Comparison of ENCODE assay signal across 1 cellular context in genomic region chr4:89110986-89111832, GRCh38.
A peak's percentile ranks its signal among the peaks of the same experiment; 100 is the strongest.
TF ChIP-seq lines count a peak whose summit lies in the region.

Gene TIGD2, plus strand, starts transcription at chr4:89111533. Its CDS starts 1,442 bp downstream, at chr4:89112975.

TF ChIP-seq in HEK293, 187 proteins besides CTCF, POLR2A, EP300 and RAD21 (continued from another document and continues in another):
- TF ChIP-seq, protein P1, sequence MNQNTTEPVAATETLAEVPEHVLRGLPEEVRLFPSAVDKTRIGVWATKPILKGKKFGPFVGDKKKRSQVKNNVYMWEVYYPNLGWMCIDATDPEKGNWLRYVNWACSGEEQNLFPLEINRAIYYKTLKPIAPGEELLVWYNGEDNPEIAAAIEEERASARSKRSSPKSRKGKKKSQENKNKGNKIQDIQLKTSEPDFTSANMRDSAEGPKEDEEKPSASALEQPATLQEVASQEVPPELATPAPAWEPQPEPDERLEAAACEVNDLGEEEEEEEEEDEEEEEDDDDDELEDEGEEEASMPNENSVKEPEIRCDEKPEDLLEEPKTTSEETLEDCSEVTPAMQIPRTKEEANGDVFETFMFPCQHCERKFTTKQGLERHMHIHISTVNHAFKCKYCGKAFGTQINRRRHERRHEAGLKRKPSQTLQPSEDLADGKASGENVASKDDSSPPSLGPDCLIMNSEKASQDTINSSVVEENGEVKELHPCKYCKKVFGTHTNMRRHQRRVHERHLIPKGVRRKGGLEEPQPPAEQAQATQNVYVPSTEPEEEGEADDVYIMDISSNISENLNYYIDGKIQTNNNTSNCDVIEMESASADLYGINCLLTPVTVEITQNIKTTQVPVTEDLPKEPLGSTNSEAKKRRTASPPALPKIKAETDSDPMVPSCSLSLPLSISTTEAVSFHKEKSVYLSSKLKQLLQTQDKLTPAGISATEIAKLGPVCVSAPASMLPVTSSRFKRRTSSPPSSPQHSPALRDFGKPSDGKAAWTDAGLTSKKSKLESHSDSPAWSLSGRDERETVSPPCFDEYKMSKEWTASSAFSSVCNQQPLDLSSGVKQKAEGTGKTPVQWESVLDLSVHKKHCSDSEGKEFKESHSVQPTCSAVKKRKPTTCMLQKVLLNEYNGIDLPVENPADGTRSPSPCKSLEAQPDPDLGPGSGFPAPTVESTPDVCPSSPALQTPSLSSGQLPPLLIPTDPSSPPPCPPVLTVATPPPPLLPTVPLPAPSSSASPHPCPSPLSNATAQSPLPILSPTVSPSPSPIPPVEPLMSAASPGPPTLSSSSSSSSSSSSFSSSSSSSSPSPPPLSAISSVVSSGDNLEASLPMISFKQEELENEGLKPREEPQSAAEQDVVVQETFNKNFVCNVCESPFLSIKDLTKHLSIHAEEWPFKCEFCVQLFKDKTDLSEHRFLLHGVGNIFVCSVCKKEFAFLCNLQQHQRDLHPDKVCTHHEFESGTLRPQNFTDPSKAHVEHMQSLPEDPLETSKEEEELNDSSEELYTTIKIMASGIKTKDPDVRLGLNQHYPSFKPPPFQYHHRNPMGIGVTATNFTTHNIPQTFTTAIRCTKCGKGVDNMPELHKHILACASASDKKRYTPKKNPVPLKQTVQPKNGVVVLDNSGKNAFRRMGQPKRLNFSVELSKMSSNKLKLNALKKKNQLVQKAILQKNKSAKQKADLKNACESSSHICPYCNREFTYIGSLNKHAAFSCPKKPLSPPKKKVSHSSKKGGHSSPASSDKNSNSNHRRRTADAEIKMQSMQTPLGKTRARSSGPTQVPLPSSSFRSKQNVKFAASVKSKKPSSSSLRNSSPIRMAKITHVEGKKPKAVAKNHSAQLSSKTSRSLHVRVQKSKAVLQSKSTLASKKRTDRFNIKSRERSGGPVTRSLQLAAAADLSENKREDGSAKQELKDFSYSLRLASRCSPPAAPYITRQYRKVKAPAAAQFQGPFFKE (tag by site-specific recombination; IDR thresholded peaks at IDR 0.05; ENCODE audit: borderline replicate concordance) = no peak
- TF ChIP-seq HOXA7 (CRISPR knock-in tag; IDR thresholded peaks at IDR 0.05; ENCODE audit: borderline replicate concordance) = no peak
- TF ChIP-seq ZNF426 (tag by site-specific recombination; IDR thresholded peaks at IDR 0.05) = no peak
- no peak for TF ChIP-seq ZNF473 (tag by site-specific recombination; IDR thresholded peaks at IDR 0.05)
- no peak for TF ChIP-seq SCRT1 (tag by site-specific recombination; IDR thresholded peaks at IDR 0.05; ENCODE audit: borderline replicate concordance)
- TF ChIP-seq ZSCAN5A (tag by site-specific recombination; IDR thresholded peaks at IDR 0.05) = no peak
- TF ChIP-seq REPIN1 (tag by site-specific recombination; IDR thresholded peaks at IDR 0.05; ENCODE audit: low read depth) = no peak
- no peak for TF ChIP-seq ZNF596 (tag by site-specific recombination; IDR thresholded peaks at IDR 0.05)
- no peak for TF ChIP-seq ZNF585B (tag by site-specific recombination; IDR thresholded peaks at IDR 0.05)
- no peak for TF ChIP-seq ZNF140 (tag by site-specific recombination; IDR thresholded peaks at IDR 0.05)
- TF ChIP-seq, protein P2, sequence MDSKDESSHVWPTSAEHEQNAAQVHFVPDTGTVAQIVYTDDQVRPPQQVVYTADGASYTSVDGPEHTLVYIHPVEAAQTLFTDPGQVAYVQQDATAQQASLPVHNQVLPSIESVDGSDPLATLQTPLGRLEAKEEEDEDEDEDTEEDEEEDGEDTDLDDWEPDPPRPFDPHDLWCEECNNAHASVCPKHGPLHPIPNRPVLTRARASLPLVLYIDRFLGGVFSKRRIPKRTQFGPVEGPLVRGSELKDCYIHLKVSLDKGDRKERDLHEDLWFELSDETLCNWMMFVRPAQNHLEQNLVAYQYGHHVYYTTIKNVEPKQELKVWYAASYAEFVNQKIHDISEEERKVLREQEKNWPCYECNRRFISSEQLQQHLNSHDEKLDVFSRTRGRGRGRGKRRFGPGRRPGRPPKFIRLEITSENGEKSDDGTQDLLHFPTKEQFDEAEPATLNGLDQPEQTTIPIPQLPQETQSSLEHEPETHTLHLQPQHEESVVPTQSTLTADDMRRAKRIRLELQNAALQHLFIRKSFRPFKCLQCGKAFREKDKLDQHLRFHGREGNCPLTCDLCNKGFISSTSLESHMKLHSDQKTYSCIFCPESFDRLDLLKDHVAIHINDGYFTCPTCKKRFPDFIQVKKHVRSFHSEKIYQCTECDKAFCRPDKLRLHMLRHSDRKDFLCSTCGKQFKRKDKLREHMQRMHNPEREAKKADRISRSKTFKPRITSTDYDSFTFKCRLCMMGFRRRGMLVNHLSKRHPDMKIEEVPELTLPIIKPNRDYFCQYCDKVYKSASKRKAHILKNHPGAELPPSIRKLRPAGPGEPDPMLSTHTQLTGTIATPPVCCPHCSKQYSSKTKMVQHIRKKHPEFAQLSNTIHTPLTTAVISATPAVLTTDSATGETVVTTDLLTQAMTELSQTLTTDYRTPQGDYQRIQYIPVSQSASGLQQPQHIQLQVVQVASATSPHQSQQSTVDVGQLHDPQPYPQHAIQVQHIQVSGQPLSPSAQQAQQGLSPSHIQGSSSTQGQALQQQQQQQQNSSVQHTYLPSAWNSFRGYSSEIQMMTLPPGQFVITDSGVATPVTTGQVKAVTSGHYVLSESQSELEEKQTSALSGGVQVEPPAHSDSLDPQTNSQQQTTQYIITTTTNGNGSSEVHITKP (tag by site-specific recombination; IDR thresholded peaks at IDR 0.05) = no peak
- no peak for TF ChIP-seq ZNF660 (tag by site-specific recombination; IDR thresholded peaks at IDR 0.05)
- 0 out of 2 replicates have a peak, but pooled peaks have one; percentile 31 for TF ChIP-seq EGR2 (tag by site-specific recombination; IDR thresholded peaks at IDR 0.05; ENCODE audit: low read depth)
- no peak for TF ChIP-seq ZNF791 (tag by site-specific recombination; IDR thresholded peaks at IDR 0.05)
- TF ChIP-seq, protein P3, sequence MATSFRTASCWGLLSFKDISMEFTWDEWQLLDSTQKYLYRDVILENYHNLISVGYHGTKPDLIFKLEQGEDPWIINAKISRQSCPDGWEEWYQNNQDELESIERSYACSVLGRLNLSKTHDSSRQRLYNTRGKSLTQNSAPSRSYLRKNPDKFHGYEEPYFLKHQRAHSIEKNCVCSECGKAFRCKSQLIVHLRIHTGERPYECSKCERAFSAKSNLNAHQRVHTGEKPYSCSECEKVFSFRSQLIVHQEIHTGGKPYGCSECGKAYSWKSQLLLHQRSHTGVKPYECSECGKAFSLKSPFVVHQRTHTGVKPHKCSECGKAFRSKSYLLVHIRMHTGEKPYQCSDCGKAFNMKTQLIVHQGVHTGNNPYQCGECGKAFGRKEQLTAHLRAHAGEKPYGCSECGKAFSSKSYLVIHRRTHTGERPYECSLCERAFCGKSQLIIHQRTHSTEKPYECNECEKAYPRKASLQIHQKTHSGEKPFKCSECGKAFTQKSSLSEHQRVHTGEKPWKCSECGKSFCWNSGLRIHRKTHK (tag by site-specific recombination; IDR thresholded peaks at IDR 0.05) = no peak
- TF ChIP-seq, protein P4, sequence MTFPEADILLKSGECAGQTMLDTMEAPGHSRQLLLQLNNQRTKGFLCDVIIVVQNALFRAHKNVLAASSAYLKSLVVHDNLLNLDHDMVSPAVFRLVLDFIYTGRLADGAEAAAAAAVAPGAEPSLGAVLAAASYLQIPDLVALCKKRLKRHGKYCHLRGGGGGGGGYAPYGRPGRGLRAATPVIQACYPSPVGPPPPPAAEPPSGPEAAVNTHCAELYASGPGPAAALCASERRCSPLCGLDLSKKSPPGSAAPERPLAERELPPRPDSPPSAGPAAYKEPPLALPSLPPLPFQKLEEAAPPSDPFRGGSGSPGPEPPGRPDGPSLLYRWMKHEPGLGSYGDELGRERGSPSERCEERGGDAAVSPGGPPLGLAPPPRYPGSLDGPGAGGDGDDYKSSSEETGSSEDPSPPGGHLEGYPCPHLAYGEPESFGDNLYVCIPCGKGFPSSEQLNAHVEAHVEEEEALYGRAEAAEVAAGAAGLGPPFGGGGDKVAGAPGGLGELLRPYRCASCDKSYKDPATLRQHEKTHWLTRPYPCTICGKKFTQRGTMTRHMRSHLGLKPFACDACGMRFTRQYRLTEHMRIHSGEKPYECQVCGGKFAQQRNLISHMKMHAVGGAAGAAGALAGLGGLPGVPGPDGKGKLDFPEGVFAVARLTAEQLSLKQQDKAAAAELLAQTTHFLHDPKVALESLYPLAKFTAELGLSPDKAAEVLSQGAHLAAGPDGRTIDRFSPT (tag by site-specific recombination; IDR thresholded peaks at IDR 0.05) = peak; percentile 81
- no peak for TF ChIP-seq ZNF792 (tag by site-specific recombination; IDR thresholded peaks at IDR 0.05)
- TF ChIP-seq ZNF341 (tag by site-specific recombination; IDR thresholded peaks at IDR 0.05; ENCODE audit: low read depth) = peak; percentile 24; the same call in 1 of the 2 replicates
- no peak for TF ChIP-seq ZNF112 (tag by site-specific recombination; IDR thresholded peaks at IDR 0.05)
- peak; percentile 76 for TF ChIP-seq GLIS1 (tag by site-specific recombination; IDR thresholded peaks at IDR 0.05)
- TF ChIP-seq RBAK (tag by site-specific recombination; IDR thresholded peaks at IDR 0.05) = no peak
- TF ChIP-seq ZBTB1 (tag by site-specific recombination; IDR thresholded peaks at IDR 0.05) = no peak
- TF ChIP-seq ZIC2 (tag by site-specific recombination; IDR thresholded peaks at IDR 0.05) = peak; percentile 37
- TF ChIP-seq ZNF416 (tag by site-specific recombination; IDR thresholded peaks at IDR 0.05) = no peak
- peak; percentile 30 for TF ChIP-seq ZNF654 (tag by site-specific recombination; IDR thresholded peaks at IDR 0.05; ENCODE audit: low read depth)
- TF ChIP-seq ZNF350 (tag by site-specific recombination; IDR thresholded peaks at IDR 0.05) = no peak
- no peak for TF ChIP-seq ZNF658 (tag by site-specific recombination; IDR thresholded peaks at IDR 0.05)
- no peak for TF ChIP-seq ZBTB7A (tag by site-specific recombination; IDR thresholded peaks at IDR 0.05; ENCODE audit: low read depth)
- TF ChIP-seq, protein P5, sequence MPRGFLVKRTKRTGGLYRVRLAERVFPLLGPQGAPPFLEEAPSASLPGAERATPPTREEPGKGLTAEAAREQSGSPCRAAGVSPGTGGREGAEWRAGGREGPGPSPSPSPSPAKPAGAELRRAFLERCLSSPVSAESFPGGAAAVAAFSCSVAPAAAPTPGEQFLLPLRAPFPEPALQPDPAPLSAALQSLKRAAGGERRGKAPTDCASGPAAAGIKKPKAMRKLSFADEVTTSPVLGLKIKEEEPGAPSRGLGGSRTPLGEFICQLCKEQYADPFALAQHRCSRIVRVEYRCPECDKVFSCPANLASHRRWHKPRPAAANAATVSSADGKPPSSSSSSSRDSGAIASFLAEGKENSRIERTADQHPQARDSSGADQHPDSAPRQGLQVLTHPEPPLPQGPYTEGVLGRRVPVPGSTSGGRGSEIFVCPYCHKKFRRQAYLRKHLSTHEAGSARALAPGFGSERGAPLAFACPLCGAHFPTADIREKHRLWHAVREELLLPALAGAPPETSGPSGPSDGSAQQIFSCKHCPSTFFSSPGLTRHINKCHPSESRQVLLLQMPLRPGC (tag by site-specific recombination; IDR thresholded peaks at IDR 0.05) = no peak
- peak; percentile 37 for TF ChIP-seq SP2 (tag by site-specific recombination; IDR thresholded peaks at IDR 0.05)
- peak; percentile 59 for TF ChIP-seq ZBTB11 (tag by site-specific recombination; conservative IDR thresholded peaks at IDR 0.05; ENCODE audit: low read depth)
- no peak for TF ChIP-seq ZNF157 (tag by site-specific recombination; IDR thresholded peaks at IDR 0.05)
- no peak for TF ChIP-seq GLI2 (tag by site-specific recombination; IDR thresholded peaks at IDR 0.05; ENCODE audit: borderline replicate concordance, low read depth)
- no peak for TF ChIP-seq ATF2 (tag by site-specific recombination; IDR thresholded peaks at IDR 0.05; ENCODE audit: low read depth)
- no peak; the same call in 1 of the 2 replicates for TF ChIP-seq ZXDB (tag by site-specific recombination; IDR thresholded peaks at IDR 0.05)
- TF ChIP-seq ZNF248 (tag by site-specific recombination; IDR thresholded peaks at IDR 0.05) = no peak
- peak; percentile 22; the same call in 1 of the 2 replicates for TF ChIP-seq ZNF423 (tag by site-specific recombination; IDR thresholded peaks at IDR 0.05)
- 0 out of 2 replicates have a peak, but pooled peaks have one; percentile 52 for TF ChIP-seq ZFP37 (tag by site-specific recombination; IDR thresholded peaks at IDR 0.05)
- peak; percentile 76; the same call in 1 of the 2 replicates for TF ChIP-seq ZNF777 (tag by site-specific recombination; IDR thresholded peaks at IDR 0.05; ENCODE audit: borderline replicate concordance)
- no peak for TF ChIP-seq ZNF558 (tag by site-specific recombination; IDR thresholded peaks at IDR 0.05)
